ENCODE assay signal across 23 cellular contexts in the genomic region with DNA sequence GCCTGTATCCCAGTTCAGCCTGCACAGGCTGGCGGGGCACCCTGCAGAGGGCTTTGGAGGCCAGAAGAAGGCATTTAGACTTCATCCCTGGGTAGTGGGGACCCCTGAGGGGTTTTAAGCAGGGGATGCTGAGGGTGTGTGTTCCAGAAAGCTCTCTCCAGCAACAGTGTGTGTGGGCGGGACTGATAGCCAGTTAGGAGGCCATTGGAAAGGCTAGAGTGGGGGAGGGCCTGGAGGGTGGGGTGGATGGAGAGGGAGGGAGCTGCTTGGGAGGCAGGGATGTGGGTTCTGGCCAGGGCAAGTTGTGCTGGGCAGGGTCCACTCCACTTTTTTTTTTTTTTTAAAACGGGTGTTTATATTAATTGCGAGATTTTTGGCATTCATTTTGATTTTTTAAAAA. TPM values are rescaled to one million over a fixed set of nuclear protein-coding genes. Genes with fewer than 3 reads are reported as not detected.
DNase-seq lines count a peak whose midpoint lies in the region; ATAC-seq, FAIRE-seq and TF ChIP-seq lines count a peak whose summit lies in the region.
"Had no signal": no experiment of that assay in that cellular context is flagged by ENCODE, and none has a peak within 500 bp of the region (broad histone marks: within the 10 kb centered on the region; RNA-seq: fewer than 3 reads in every experiment).

No MANE protein-coding gene starts in this region.

- no peak for TF ChIP-seq CTCF in heart left ventricle (IDR thresholded peaks at IDR 0.05)
- TF ChIP-seq CTCF in esophagus muscularis mucosa (IDR thresholded peaks at IDR 0.05), result no peak
- no peak for TF ChIP-seq CTCF in kidney (IDR thresholded peaks at IDR 0.05; ENCODE audit: borderline replicate concordance, extremely low read depth, insufficient read depth)

- no peak for TF ChIP-seq EP300 in esophagus muscularis mucosa (IDR thresholded peaks at IDR 0.05)

- H3K4me3 ChIP-seq in right cardiac atrium (ENCODE audit: low read length) (no peak overlapping the region), heart left ventricle (no peak overlapping the region), esophagus muscularis mucosa (no peak overlapping the region), kidney (ENCODE audit: low read length in 2 of 2) (no peak overlapping the region)
- H3K4me3 ChIP-seq: GM23248, HAP-1, PC-9, SJCRH30 had no signal

- H3K9ac ChIP-seq in kidney (ENCODE audit: low read length in 2 of 2), result no peak overlapping the region
- H3K9ac ChIP-seq: GM23248 had no signal

- no peaks in the 10 kb centered on the region for H3K27me3 ChIP-seq in right cardiac atrium (ENCODE audit: control insufficient read depth, insufficient read depth)
- H3K27me3 ChIP-seq in heart left ventricle, result no peaks in the 10 kb centered on the region
- no peaks in the 10 kb centered on the region for H3K27me3 ChIP-seq in esophagus muscularis mucosa
- H3K27me3 ChIP-seq: BE2C, SJCRH30 had no signal

- FAIRE-seq in kidney (lab: Jason Lieb, UNC), result no peak
- FAIRE-seq: G401.6, GM19239 had no signal

- ATAC-seq in right cardiac atrium, result no peak
- no peak for ATAC-seq in heart left ventricle

- H3K4me1 ChIP-seq in right cardiac atrium (ENCODE audit: control insufficient read depth, insufficient read depth, low read length) (peaks cover 28% of the 10 kb centered on the region), heart left ventricle (peaks cover 14 to 75% (median 58%) of the 10 kb centered on the region in 12 donors), esophagus muscularis mucosa (peaks cover 56 to 96% (median 91%) of the 10 kb centered on the region in 4 donors), kidney (ENCODE audit: control insufficient read depth in 1 of 2, insufficient read depth in 1 of 2, low read depth in 1 of 2, low read length in 2 of 2) (peaks cover 0 to 4% of the 10 kb centered on the region in 2 donors)
- H3K4me1 ChIP-seq: HAP-1 had no signal

- TF ChIP-seq POLR2A in heart left ventricle (IDR thresholded peaks at IDR 0.05) (no peak), esophagus muscularis mucosa (IDR thresholded peaks at IDR 0.05; ENCODE audit: low read depth) (no peak)

- intact Hi-C loops in right cardiac atrium (cut with DNase I), result no loop called here
- intact Hi-C loops in heart left ventricle (cut with DNase I), result no loop called here
- intact Hi-C loops in esophagus muscularis mucosa (cut with DNase I), result no loop called here
- intact Hi-C loops in kidney (cut with DNase I), result no loop called here

- H3K27ac ChIP-seq in right cardiac atrium (ENCODE audit: low read length), result no peak overlapping the region
- peak overlapping the region in 1 of 12 donors; percentile 88 for H3K27ac ChIP-seq in heart left ventricle
- peak overlapping the region; percentile 12 to 41 (median 20) for H3K27ac ChIP-seq in esophagus muscularis mucosa (replicated peaks in 1 of 4)
- H3K27ac ChIP-seq in substantia nigra (ENCODE audit: low read depth, low read length, poor library complexity, severe bottlenecking), result peak overlapping the region; percentile 99
- no peak overlapping the region for H3K27ac ChIP-seq in kidney (ENCODE audit: low read depth in 2 of 2, low read length in 2 of 2)
- H3K27ac ChIP-seq: GM23248, PC-9, SJCRH30 had no signal

- DNase-seq in right cardiac atrium (peak in 2 of 3 donors; percentile 62 to 69), heart left ventricle (no peak), esophagus muscularis mucosa (ENCODE audit: extremely low spot score) (no peak), substantia nigra (lab: John Stamatoyannopoulos, UW) (peak in 2 of 49 donors; percentile 25 to 42), activated gamma-delta T cell treated with Interleukin-2 at 50 U/mL for 16 hours (no peak), NCI-H226 (no peak), NCI-H748 treated with DMSO at 0.1 percent for 48 hours (lab: John Stamatoyannopoulos, UW) (no peak), kidney (no peak)
- DNase-seq: BE2C; Caco-2; CD4-positive, CD25-positive, alpha-beta regulatory T cell; GM23248; NCI-H1105; NCI-H1694; NCI-H2081 treated with DMSO at 0.1 percent for 48 hours; NCI-H510A; NCI-H82; PC-9; SJCRH30 had no signal

- H3K36me3 ChIP-seq in heart left ventricle (peaks cover 0 to 54% (median 26%) of the 10 kb centered on the region in 9 donors), esophagus muscularis mucosa (peaks cover 18 to 54% (median 47%) of the 10 kb centered on the region in 4 donors), kidney (ENCODE audit: control insufficient read depth in 1 of 2, insufficient read depth in 2 of 2, low read length in 2 of 2) (peaks cover 2 to 5% of the 10 kb centered on the region in 2 donors)
- H3K36me3 ChIP-seq: HAP-1 had no signal

- H3K9me3 ChIP-seq in right cardiac atrium (ENCODE audit: control insufficient read depth, low read length), result no peaks in the 10 kb centered on the region
- H3K9me3 ChIP-seq in heart left ventricle, result no peaks in the 10 kb centered on the region
- H3K9me3 ChIP-seq in esophagus muscularis mucosa, result no peaks in the 10 kb centered on the region
- H3K9me3 ChIP-seq in kidney (ENCODE audit: control insufficient read depth in 1 of 2, low read length in 2 of 2), result no peaks in the 10 kb centered on the region
- H3K9me3 ChIP-seq: BE2C, Caco-2, HAP-1, SJCRH30 had no signal

- WGBS in right cardiac atrium, result 74% methylated on average over 4 of the region's 4 CpGs
- WGBS in heart left ventricle, 4 donors, result 80 to 89% (median 81%) methylated on average over 4 of the region's 4 CpGs
- WGBS in esophagus muscularis mucosa, result 70% methylated on average over 4 of the region's 4 CpGs

RNA-seq across cellular contexts. Expression of a gene that starts 28.3 kb away (rescaled TPM):
- 10 to 100 TPM in 2 of 4 donors, 1 to 10 TPM in 2; 8.0 to 11.9 (median 10.1) TPM for total RNA-seq in right cardiac atrium
- polyA plus RNA-seq in right cardiac atrium, result 8.0 TPM
- 10 to 100 TPM in 3 of 9 donors, 1 to 10 TPM in 6; 5.2 to 19.1 (median 8.3) TPM for total RNA-seq in heart left ventricle
- polyA plus RNA-seq in heart left ventricle, result 1 to 10 TPM; 7.7 to 8.4 TPM
- 10 to 100 TPM; 11.9 to 20.2 (median 17.0) TPM for total RNA-seq in esophagus muscularis mucosa
- total RNA-seq in kidney, result 13.8 TPM
- 8.5 TPM for polyA plus RNA-seq in kidney (ENCODE audit: insufficient read depth, low read depth, low replicate concordance)
- total RNA-seq: A172, GM23248 had no signal

RNA-seq across cellular contexts. Expression of a gene that starts 42.2 kb away (rescaled TPM):
- total RNA-seq in right cardiac atrium (10 to 100 TPM; 14.8 to 22.2 (median 17.5) TPM), heart left ventricle (10 to 100 TPM; 15.1 to 22.6 (median 16.2) TPM), esophagus muscularis mucosa (10 to 100 TPM; 21.4 to 27.6 (median 26.9) TPM), kidney (40.0 TPM)
- polyA plus RNA-seq in right cardiac atrium (19.9 TPM), heart left ventricle (10 to 100 TPM; 26.4 to 32.4 TPM), kidney (ENCODE audit: insufficient read depth, low read depth, low replicate concordance) (22.7 TPM)

RNA-seq across cellular contexts. Expression of a gene that starts 43.7 kb away (rescaled TPM):
- total RNA-seq in right cardiac atrium (10 to 100 TPM; 27.6 to 44.2 (median 40.2) TPM), heart left ventricle (10 to 100 TPM; 28.7 to 88.2 (median 41.8) TPM), esophagus muscularis mucosa (10 to 100 TPM; 24.5 to 61.6 (median 29.6) TPM), kidney (46.1 TPM)
- polyA plus RNA-seq in right cardiac atrium (40.2 TPM), heart left ventricle (10 to 100 TPM; 49.6 to 74.2 TPM), kidney (ENCODE audit: insufficient read depth, low read depth, low replicate concordance) (16.7 TPM)

Comparison
In these comparisons a context has a peak if more than half of its experiments do, and no peak if none do; other contexts are left out.
1. DNase-seq: peak in right cardiac atrium (2 of 3); none in heart left ventricle (0 of 5), esophagus muscularis mucosa (single experiment), activated gamma-delta T cell treated with Interleukin-2 at 50 U/mL for 16 hours (single experiment), NCI-H226 (single experiment), NCI-H748 treated with DMSO at 0.1 percent for 48 hours (single experiment) and kidney (single experiment).
2. H3K27ac ChIP-seq: peak in esophagus muscularis mucosa (4 of 4) and substantia nigra (single experiment); none in right cardiac atrium (single experiment) and kidney (0 of 2).